In the genomic region with DNA sequence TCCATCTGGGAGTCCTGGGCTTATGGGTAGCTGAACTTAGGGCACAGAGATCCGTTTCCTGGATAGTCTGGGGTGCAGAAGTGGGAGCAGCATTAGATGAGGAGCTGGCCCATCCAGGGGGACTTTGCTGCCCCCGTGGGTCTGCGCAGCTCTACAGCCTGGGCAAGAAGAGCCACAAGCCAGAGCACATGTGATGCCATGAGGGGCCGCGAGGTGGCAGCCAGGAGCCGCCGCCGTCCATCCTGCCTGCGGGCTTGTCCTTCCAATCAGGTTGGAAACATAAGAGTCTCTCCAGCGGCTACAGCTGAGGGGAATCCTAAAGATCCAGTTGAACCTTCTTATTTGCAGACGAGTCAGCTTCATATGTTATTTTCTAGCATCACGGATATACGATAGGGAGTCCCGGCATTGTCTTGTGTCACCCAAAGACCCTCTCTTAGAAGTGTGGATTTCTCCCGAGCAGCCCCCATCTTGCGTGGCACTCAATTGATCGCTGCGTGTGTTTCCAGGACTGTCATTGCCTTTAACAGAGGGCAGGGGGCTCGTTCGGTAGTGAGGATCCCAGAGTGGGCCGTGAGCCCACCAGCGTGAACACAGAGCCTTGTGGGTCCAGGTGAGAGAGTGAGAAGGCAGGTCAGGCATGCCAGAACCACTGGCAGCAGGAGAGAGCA, we compare ENCODE assay signal across 8 cellular contexts. TPM values are rescaled to one million over a fixed set of nuclear protein-coding genes. Genes with fewer than 3 reads are reported as not detected.
A peak's percentile ranks its signal among the peaks of the same experiment; 100 is the strongest.
DNase-seq lines count a peak whose midpoint lies in the region; ATAC-seq and TF ChIP-seq lines count a peak whose summit lies in the region.

No MANE protein-coding gene starts in this region.

- 29 to 38% methylated on average over 22 of the region's 22 CpGs for WGBS in lung, 2 donors

- DNase-seq in AG08395 (ENCODE audit: low spot score): peak; percentile 77
- peak; percentile 81 to 91 for DNase-seq in NCI-H524 (lab: John Stamatoyannopoulos, UW)
- peak; percentile 62 for DNase-seq in activated CD4-positive, alpha-beta T cell treated with anti-CD3 and anti-CD28 coated beads, Interleukin-2, amount 50 U/mL, for 1 hour
- peak; percentile 86 for DNase-seq in dermis blood vessel endothelial cell
- peak; percentile 73 for DNase-seq in lung (ENCODE audit: low spot score)
- DNase-seq in stimulated activated CD8-positive, alpha-beta memory T cell treated with anti-CD3 and anti-CD28 coated beads, Interleukin-12 subunit alpha, Interleukin-12 subunit beta, amount 100 ng/mL, for 4 hours (ENCODE audit: low read depth): peak; percentile 25

- TF ChIP-seq CTCF in lung (IDR thresholded peaks at IDR 0.05; ENCODE audit: control extremely low read depth, extremely low read depth): peak; percentile 82

- no peak overlapping the region for H3K4me3 ChIP-seq in lung

- H3K4me1 ChIP-seq in lung (ENCODE audit: control insufficient read depth in 2 of 2, insufficient read depth in 2 of 2, low read length in 2 of 2): peaks cover 0 to 2% of the 10 kb centered on the region in 2 donors

- ATAC-seq in GM19324 (IDR thresholded peaks at IDR 0.05; ENCODE audit: low FRiP score, unreplicated experiment) (peak; percentile 46), lung (ENCODE audit: insufficient read depth, low FRiP score) (no peak), GM21529 (IDR thresholded peaks at IDR 0.05; ENCODE audit: unreplicated experiment) (no peak)

- H3K27ac ChIP-seq in lung (ENCODE audit: low read depth in 1 of 2, low read length in 1 of 2): no peak overlapping the region

- H3K9me3 ChIP-seq in lung (ENCODE audit: control insufficient read depth in 2 of 2, insufficient read depth in 1 of 2, low read length in 1 of 2): no peaks in the 10 kb centered on the region

- H3K27me3 ChIP-seq in lung (ENCODE audit: control insufficient read depth, insufficient read depth): no peaks in the 10 kb centered on the region

- peaks cover 0 to 3% of the 10 kb centered on the region in 2 donors for H3K36me3 ChIP-seq in lung (ENCODE audit: control insufficient read depth in 2 of 2, insufficient read depth in 2 of 2, low read length in 2 of 2)

RNA-seq across cellular contexts. Expression of a gene that starts 22.0 kb away (rescaled TPM):
- total RNA-seq in dermis blood vessel endothelial cell: 14.6 and 16.9 TPM in 2 replicates
- total RNA-seq in lung: 10 to 100 TPM in 1 of 2 donors, 1 to 10 TPM in 1; 7.4 to 35.7 TPM
- 10 to 100 TPM; 24.3 to 84.5 TPM for polyA plus RNA-seq in lung

RNA-seq across cellular contexts. Expression of a gene that starts 28.7 kb away (rescaled TPM):
- total RNA-seq in dermis blood vessel endothelial cell (6.8 and 19.6 TPM in 2 replicates), lung (10 to 100 TPM; 36.7 to 45.7 TPM)
- polyA plus RNA-seq in lung: 10 to 100 TPM; 19.0 to 28.4 TPM

RNA-seq across cellular contexts. Expression of a gene that starts 36.4 kb away (rescaled TPM):
- total RNA-seq in dermis blood vessel endothelial cell (64.8 and 97.3 TPM in 2 replicates), lung (10 to 100 TPM; 31.4 to 75.8 TPM)
- 10 to 100 TPM in 1 of 2 donors, 1 to 10 TPM in 1; 8.5 to 66.0 TPM for polyA plus RNA-seq in lung

Comparison
In these comparisons a context has a peak if more than half of its experiments do, and no peak if none do; other contexts are left out.
1. DNase-seq: peak in every context shown above with its lines; median percentile 86 in NCI-H524; 86 in dermis blood vessel endothelial cell; 77 in AG08395; 73 in lung; 62 in activated CD4-positive, alpha-beta T cell treated with anti-CD3 and anti-CD28 coated beads, Interleukin-2, amount 50 U/mL, for 1 hour; 25 in stimulated activated CD8-positive, alpha-beta memory T cell treated with anti-CD3 and anti-CD28 coated beads, Interleukin-12 subunit alpha, Interleukin-12 subunit beta, amount 100 ng/mL, for 4 hours.